In genomic region chr17:58112970-58113631, GRCh38 we compare ENCODE assay signal across 8 cellular contexts. TPM values are rescaled to one million over a fixed set of nuclear protein-coding genes. Genes with fewer than 3 reads are reported as not detected.
DNase-seq lines count a peak whose midpoint lies in the region; ATAC-seq and TF ChIP-seq lines count a peak whose summit lies in the region.

No MANE protein-coding gene starts in this region.

- no peaks in the 10 kb centered on the region for H3K79me2 ChIP-seq in trophoblast cell (ENCODE audit: control insufficient read depth, insufficient read depth, low read length, poor library complexity)

- no peak overlapping the region for H2BK120ac ChIP-seq in trophoblast cell (ENCODE audit: insufficient read depth, low read length, poor library complexity)

- H3K4me3 ChIP-seq in trophoblast cell (ENCODE audit: low read depth, low read length) = no peak overlapping the region
- H3K4me3 ChIP-seq in upper lobe of left lung = no peak overlapping the region

- ATAC-seq in upper lobe of left lung (ENCODE audit: low FRiP score in 2 of 2) (peak; percentile 87 to 92), GM18517 (IDR thresholded peaks at IDR 0.05; ENCODE audit: unreplicated experiment) (no peak)

- no peak overlapping the region for H4K8ac ChIP-seq in trophoblast cell (ENCODE audit: low read depth, low read length)

- no peaks in the 10 kb centered on the region for H3K36me3 ChIP-seq in trophoblast cell (ENCODE audit: control insufficient read depth in 1 of 2, insufficient read depth in 2 of 2, low read length in 2 of 2)
- no peaks in the 10 kb centered on the region for H3K36me3 ChIP-seq in upper lobe of left lung

- no peak overlapping the region for H3K4me2 ChIP-seq in trophoblast cell (ENCODE audit: low read length)

- peak; percentile 79 for DNase-seq in ELR (ENCODE audit: low read depth)
- DNase-seq in NAMALWA (ENCODE audit: low spot score) = peak; percentile 87
- peak; percentile 85 for DNase-seq in SK-MEL-5 (ENCODE audit: low read depth, low spot score)
- peak; percentile 78 for DNase-seq in activated gamma-delta T cell treated with anti-CD3 and anti-CD28 coated beads, Interleukin-2, amount 50 U/mL, for 16 hours (ENCODE audit: low read depth)
- peak; percentile 60 for DNase-seq in globus pallidus (ENCODE audit: low spot score)
- DNase-seq in trophoblast cell = peak; percentile 79 to 95
- peak in 1 of 2 donors; percentile 74 for DNase-seq in upper lobe of left lung

- no peaks in the 10 kb centered on the region for H3K4me1 ChIP-seq in trophoblast cell (ENCODE audit: control insufficient read depth in 1 of 2, insufficient read depth in 2 of 2, low read length in 2 of 2)
- peaks cover 0 to 5% (median 0%) of the 10 kb centered on the region in 4 donors for H3K4me1 ChIP-seq in upper lobe of left lung

- no peak overlapping the region for H3K14ac ChIP-seq in trophoblast cell (ENCODE audit: low read length)

- H3K27ac ChIP-seq in trophoblast cell (ENCODE audit: low read depth, low read length) = no peak overlapping the region
- no peak overlapping the region for H3K27ac ChIP-seq in upper lobe of left lung

- no peak for TF ChIP-seq EP300 in upper lobe of left lung (IDR thresholded peaks at IDR 0.05)

- no CpG with 5 or more reads among the region's 17 CpGs for WGBS in trophoblast cell (ENCODE audit: extremely low coverage, insufficient coverage, insufficient read length)
- WGBS in upper lobe of left lung, 2 donors = 29 to 36% methylated on average over 17 of the region's 17 CpGs

- no peaks in the 10 kb centered on the region for H3K79me1 ChIP-seq in trophoblast cell (ENCODE audit: low read length)

- H4K91ac ChIP-seq in trophoblast cell (ENCODE audit: low read depth, low read length) = no peak overlapping the region

- TF ChIP-seq POLR2A in upper lobe of left lung (IDR thresholded peaks at IDR 0.05) = no peak

- no peak overlapping the region for H3K18ac ChIP-seq in trophoblast cell (ENCODE audit: low read length)

- H2BK5ac ChIP-seq in trophoblast cell (ENCODE audit: low read depth, low read length, poor library complexity) = no peak overlapping the region

- no peak overlapping the region for H3K9ac ChIP-seq in trophoblast cell (ENCODE audit: low read length)

- TF ChIP-seq CTCF in upper lobe of left lung (IDR thresholded peaks at IDR 0.05) = peak; percentile 90 to 95 (median 93)

- in situ Hi-C loops in SK-MEL-5 (cut with HindIII; ENCODE audit: low pct_unique_long_range_greater_than_20kb, low sequenced_read_pairs) = no loop called here

- H3K27me3 ChIP-seq in trophoblast cell (ENCODE audit: insufficient read depth, low read length) (no peaks in the 10 kb centered on the region), upper lobe of left lung (no peaks in the 10 kb centered on the region)

- no peak overlapping the region for H2BK12ac ChIP-seq in trophoblast cell (ENCODE audit: low read length)

- no peak overlapping the region for H2AFZ ChIP-seq in trophoblast cell (ENCODE audit: insufficient read depth, low read length, poor library complexity)

- H3K9me3 ChIP-seq in trophoblast cell (ENCODE audit: insufficient read depth, low read depth, low read length) (no peaks in the 10 kb centered on the region), upper lobe of left lung (no peaks in the 10 kb centered on the region)

- H3K23ac ChIP-seq in trophoblast cell (ENCODE audit: low read length) = no peak overlapping the region

- H3K4ac ChIP-seq in trophoblast cell (ENCODE audit: low read depth, low read length) = no peak overlapping the region

- no peak overlapping the region for H4K12ac ChIP-seq in trophoblast cell (ENCODE audit: low read depth, low read length)

- H2AK5ac ChIP-seq in trophoblast cell (ENCODE audit: low read length) = no peak overlapping the region

RNA-seq across cellular contexts. Expression of gene DYNLL2, which starts 29.9 kb away (rescaled TPM):
- 8.8 and 9.8 TPM in 2 replicates for total RNA-seq in SK-MEL-5 (2014; rRNA removed; shearing (Covaris generic))
- polyA plus RNA-seq in SK-MEL-5 (2015; cell fraction: cytosol; rRNA removed) = 27.6 and 32.6 TPM in 2 replicates
- 9.4 and 14.2 TPM in 2 replicates for polyA plus RNA-seq in SK-MEL-5 (2015; cell fraction: nucleus; rRNA removed)
- 20.6 and 21.7 TPM in 2 replicates for polyA plus RNA-seq in trophoblast cell (2013)
- total RNA-seq in upper lobe of left lung = 10 to 100 TPM; 13.6 to 33.5 (median 29.1) TPM

RNA-seq across cellular contexts. Expression of gene OR4D1, which starts 35.1 kb away (rescaled TPM):
- not detected in 2 replicates for total RNA-seq in SK-MEL-5 (2014; rRNA removed; shearing (Covaris generic))
- 0.06 TPM in 1 of 2 replicates, not detected in the other for polyA plus RNA-seq in SK-MEL-5 (2015; cell fraction: cytosol; rRNA removed)
- not detected in 2 replicates for polyA plus RNA-seq in SK-MEL-5 (2015; cell fraction: nucleus; rRNA removed)
- 0.01 TPM in 1 of 2 replicates, not detected in the other for polyA plus RNA-seq in trophoblast cell (2013)
- total RNA-seq in upper lobe of left lung = not detected

RNA-seq across cellular contexts. Expression of gene OR4D2, which starts 53.7 kb away (rescaled TPM):
- total RNA-seq in SK-MEL-5 (2014; rRNA removed; shearing (Covaris generic)) = not detected in 2 replicates
- not detected in 2 replicates for polyA plus RNA-seq in SK-MEL-5 (2015; cell fraction: cytosol; rRNA removed)
- polyA plus RNA-seq in SK-MEL-5 (2015; cell fraction: nucleus; rRNA removed) = not detected in 2 replicates
- not detected in 2 replicates for polyA plus RNA-seq in trophoblast cell (2013)
- total RNA-seq in upper lobe of left lung = not detected
